8 cellular contexts compared by ENCODE assay signal in the genomic region with DNA sequence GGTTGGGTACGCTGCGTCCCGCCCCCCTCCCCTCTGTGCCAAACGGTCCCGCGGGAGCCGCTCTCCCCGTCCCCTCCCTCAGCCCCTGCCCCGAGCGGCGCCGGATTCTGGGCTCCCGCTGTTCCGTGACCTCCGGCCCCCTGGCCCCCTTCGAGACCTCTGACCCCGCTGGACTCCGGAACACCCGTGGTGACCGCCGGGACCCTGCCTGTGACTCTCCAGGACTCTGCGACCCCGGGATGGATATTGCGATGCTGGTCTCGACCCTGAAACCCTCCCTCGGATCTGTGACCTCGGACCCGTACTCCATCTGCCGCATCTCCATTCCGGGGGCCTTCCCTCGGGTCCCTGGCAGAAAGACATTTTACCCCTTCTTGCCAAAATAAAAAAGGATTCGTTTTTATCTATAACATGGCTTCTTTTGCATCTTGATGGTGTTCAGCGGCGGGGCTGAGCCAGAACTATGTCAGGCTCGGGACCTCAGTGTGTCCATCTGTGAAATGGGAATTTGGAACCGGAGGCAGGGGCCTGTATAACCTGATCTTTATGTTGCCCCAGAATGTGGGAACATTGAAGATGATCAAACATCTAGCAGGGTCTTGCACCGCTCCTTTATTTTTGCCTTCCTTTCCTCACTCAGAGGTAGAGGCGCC.
DNase-seq lines count a peak whose midpoint lies in the region; ATAC-seq and TF ChIP-seq lines count a peak whose summit lies in the region.

No MANE protein-coding gene starts in this region.

- H3K9me3 ChIP-seq in BLaER1 (no peaks in the 10 kb centered on the region), Loucy (ENCODE audit: insufficient read depth, low read depth, low read length) (no peaks in the 10 kb centered on the region)

- H3K27ac ChIP-seq in BLaER1 = no peak overlapping the region

- TF ChIP-seq CTCF in Loucy (conservative IDR thresholded peaks at IDR 0.05; ENCODE audit: low read length) (peak; percentile 89), nephron (IDR thresholded peaks at IDR 0.05; ENCODE audit: unreplicated experiment in 3 of 3) (peak in 2 of 3 experiments; percentile 78 to 93)

- peaks cover 34% of the 10 kb centered on the region for H3K79me2 ChIP-seq in Loucy (ENCODE audit: insufficient read depth, low read length)

- H3K4me1 ChIP-seq in BLaER1 = peaks cover 33% of the 10 kb centered on the region
- peaks cover 27% of the 10 kb centered on the region for H3K4me1 ChIP-seq in Loucy (ENCODE audit: insufficient read depth, low read length, poor library complexity, severe bottlenecking)

- peak overlapping the region; percentile 27; the same call in 1 of the 2 replicates for H3K9ac ChIP-seq in BLaER1
- peak overlapping the region; percentile 6 for H3K9ac ChIP-seq in Loucy (ENCODE audit: low read depth, low read length, poor library complexity, severe bottlenecking)

- H3K4me3 Mint-ChIP-seq in dendritic cell treated with granulocyte-macrophage colony-stimulating factor and Interleukin-4, amounts not matched to agents 40 ng/mL and 50 ng/mL, for 4 days = peak overlapping the region; percentile 83
- peak overlapping the region; percentile 84 to 95 (median 94) for H3K4me3 Mint-ChIP-seq in nephron

- H3K9me3 Mint-ChIP-seq in dendritic cell treated with granulocyte-macrophage colony-stimulating factor and Interleukin-4, amounts not matched to agents 40 ng/mL and 50 ng/mL, for 4 days = no peaks in the 10 kb centered on the region
- H3K9me3 Mint-ChIP-seq in nephron = peaks cover 4% of the 10 kb centered on the region

- H3K4me1 Mint-ChIP-seq in dendritic cell treated with granulocyte-macrophage colony-stimulating factor and Interleukin-4, amounts not matched to agents 40 ng/mL and 50 ng/mL, for 4 days (ENCODE audit: low read depth) = peaks cover 28% of the 10 kb centered on the region
- peaks cover 37% of the 10 kb centered on the region for H3K4me1 Mint-ChIP-seq in nephron

- H3K9me2 ChIP-seq in Loucy (replicated peaks; ENCODE audit: low read depth, low read length) = no peaks in the 10 kb centered on the region

- peaks cover 53% of the 10 kb centered on the region for H3K27me3 Mint-ChIP-seq in dendritic cell treated with granulocyte-macrophage colony-stimulating factor and Interleukin-4, amounts not matched to agents 40 ng/mL and 50 ng/mL, for 4 days
- peaks cover 54% of the 10 kb centered on the region for H3K27me3 Mint-ChIP-seq in nephron (ENCODE audit: low read depth)

- H3K27me3 ChIP-seq in BLaER1 (peaks cover 50% of the 10 kb centered on the region), Loucy (ENCODE audit: insufficient read depth, low read length, poor library complexity, severe bottlenecking) (no peaks in the 10 kb centered on the region)

- peaks cover 6% of the 10 kb centered on the region for H3K36me3 Mint-ChIP-seq in dendritic cell treated with granulocyte-macrophage colony-stimulating factor and Interleukin-4, amounts not matched to agents 40 ng/mL and 50 ng/mL, for 4 days (ENCODE audit: low read depth)
- H3K36me3 Mint-ChIP-seq in nephron (ENCODE audit: low read depth) = no peaks in the 10 kb centered on the region

- H3K4me3 ChIP-seq in BLaER1 (peak overlapping the region; percentile 60), Loucy (ENCODE audit: low read length, poor library complexity, severe bottlenecking) (no peak overlapping the region)

- H2AFZ ChIP-seq in Loucy (ENCODE audit: low read length) = peak overlapping the region; percentile 89

- H4K20me1 ChIP-seq in BLaER1 = peaks cover 34% of the 10 kb centered on the region
- peaks cover 17% of the 10 kb centered on the region for H4K20me1 ChIP-seq in Loucy (ENCODE audit: insufficient read depth, low read length, poor library complexity, severe bottlenecking)

- peak overlapping the region; percentile 73 for H3K4me2 ChIP-seq in BLaER1
- no peak overlapping the region for H3K4me2 ChIP-seq in Loucy (ENCODE audit: low read depth, low read length, poor library complexity, severe bottlenecking)

- intact Hi-C loops in dendritic cell treated with granulocyte-macrophage colony-stimulating factor and Interleukin-4, amounts not matched to agents 40 ng/mL and 50 ng/mL, for 4 days (cut with micrococcal nuclease) = loop anchor here (1.0 to 5.0 kb wide), 2 partner anchors 197 to 216 kb away; no protein-coding TSS in a partner anchor

- H3K27ac Mint-ChIP-seq in dendritic cell treated with granulocyte-macrophage colony-stimulating factor and Interleukin-4, amounts not matched to agents 40 ng/mL and 50 ng/mL, for 4 days = peak overlapping the region; percentile 81
- peak overlapping the region in 1 of 3 experiments; percentile 2 for H3K27ac Mint-ChIP-seq in nephron

- ATAC-seq in GM18511 (IDR thresholded peaks at IDR 0.05; ENCODE audit: unreplicated experiment) = no peak
- no peak for ATAC-seq in GM18858 (IDR thresholded peaks at IDR 0.05; ENCODE audit: unreplicated experiment)

- H3K36me3 ChIP-seq in BLaER1 (no peaks in the 10 kb centered on the region), Loucy (ENCODE audit: insufficient read depth, low read length) (no peaks in the 10 kb centered on the region)

- H3F3A ChIP-seq in Loucy (ENCODE audit: low read depth) = no peaks in the 10 kb centered on the region

- DNase-seq in NCI-H1092 (lab: John Stamatoyannopoulos, UW) (no peak), GM19240 (ENCODE audit: insufficient read length, low spot score) (no peak)
